1 cellular context compared by ENCODE assay signal in genomic region chr10:124389613-124390361, GRCh38.
TF ChIP-seq lines count a peak whose summit lies in the region.

No MANE protein-coding gene starts in this region.

TF ChIP-seq in A549, 52 proteins besides CTCF, POLR2A, EP300 and RAD21 (continued from another document):
- TF ChIP-seq BCL3 (IDR thresholded peaks at IDR 0.05) (no peak), ZC3H11A (IDR thresholded peaks at IDR 0.05) (no peak), NR3C1 (IDR thresholded peaks at IDR 0.05) (no peak), HOXB13 (CRISPR knock-in tag; IDR thresholded peaks at IDR 0.05; ENCODE audit: low read depth) (no peak), KDM5A (IDR thresholded peaks at IDR 0.05) (no peak), JUNB (IDR thresholded peaks at IDR 0.05) (no peak), HES2 (IDR thresholded peaks at IDR 0.05) (no peak), CHD2 (IDR thresholded peaks at IDR 0.05; ENCODE audit: low read length, partially characterized antibody) (no peak)
